12 cellular contexts compared by ENCODE assay signal in the genomic region with DNA sequence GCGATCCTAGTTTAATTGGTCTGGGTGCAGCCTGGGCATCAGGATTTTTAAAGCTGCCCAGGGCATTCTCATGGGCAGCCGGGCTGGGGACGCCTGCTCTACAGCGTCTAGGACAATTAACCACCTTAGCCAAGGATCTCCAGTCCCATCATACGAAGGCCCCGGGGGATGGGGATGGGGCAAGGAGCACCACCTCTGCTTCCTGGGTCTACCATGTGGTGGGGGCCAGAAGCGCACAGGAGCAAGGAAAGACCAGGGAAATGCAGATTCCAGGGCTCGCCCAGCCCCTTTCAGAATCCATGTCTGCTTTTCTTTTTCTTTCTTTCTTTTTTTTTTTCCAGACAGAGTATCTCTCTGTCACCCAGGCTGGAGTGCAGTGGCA.
DNase-seq lines count a peak whose midpoint lies in the region; ATAC-seq and TF ChIP-seq lines count a peak whose summit lies in the region.
"Had no signal": no experiment of that assay in that cellular context is flagged by ENCODE, and none has a peak within 500 bp of the region (broad histone marks: within the 10 kb centered on the region; RNA-seq: fewer than 3 reads in every experiment).

No MANE protein-coding gene starts in this region.

- peak overlapping the region; percentile 43 for H3K4me2 ChIP-seq in Loucy (ENCODE audit: low read depth, low read length, poor library complexity, severe bottlenecking)

- peak overlapping the region; percentile 19 to 49 for H3K27ac Mint-ChIP-seq in effector memory CD8-positive, alpha-beta T cell
- H3K27ac Mint-ChIP-seq: CD4-positive, alpha-beta T cell had no signal

- no peaks in the 10 kb centered on the region for H3F3A ChIP-seq in Loucy (ENCODE audit: low read depth)

- TF ChIP-seq CTCF in Loucy (conservative IDR thresholded peaks at IDR 0.05; ENCODE audit: low read length) = no peak

- no peaks in the 10 kb centered on the region for H3K79me2 ChIP-seq in Loucy (ENCODE audit: insufficient read depth, low read length)

- H3K4me3 ChIP-seq in Loucy (ENCODE audit: low read length, poor library complexity, severe bottlenecking) = peak overlapping the region; percentile 41
- no peak overlapping the region for H3K4me3 ChIP-seq in mucosa of stomach (ENCODE audit: low read length)
- H3K4me3 ChIP-seq: SJCRH30 had no signal

- DNase-seq in D341Med (ENCODE audit: low spot score) (peak; percentile 45), iPS-NIHi7 (ENCODE audit: extremely low spot score) (no peak), 8988T (no peak), NK-92 (lab: John Stamatoyannopoulos, UW; ENCODE audit: unreplicated experiment) (no peak), NCI-H1694 (lab: John Stamatoyannopoulos, UW) (no peak)
- DNase-seq in effector memory CD8-positive, alpha-beta T cell = no peak

- H3K9me3 Mint-ChIP-seq in effector memory CD8-positive, alpha-beta T cell = no peaks in the 10 kb centered on the region
- H3K9me3 Mint-ChIP-seq: CD4-positive, alpha-beta T cell; neural crest cell had no signal

- H3K9me3 ChIP-seq in Loucy (ENCODE audit: insufficient read depth, low read depth, low read length) (no peaks in the 10 kb centered on the region), mucosa of stomach (ENCODE audit: control insufficient read depth, low read length) (no peaks in the 10 kb centered on the region)
- H3K9me3 ChIP-seq: HAP-1, SJCRH30 had no signal

- H3K4me1 ChIP-seq in Loucy (ENCODE audit: insufficient read depth, low read length, poor library complexity, severe bottlenecking) (peaks cover 11% of the 10 kb centered on the region), mucosa of stomach (ENCODE audit: control insufficient read depth, insufficient read depth, low read length) (peaks cover 20% of the 10 kb centered on the region)
- H3K4me1 ChIP-seq: SJCRH30 had no signal

- H3K27me3 ChIP-seq in Loucy (ENCODE audit: insufficient read depth, low read length, poor library complexity, severe bottlenecking) (no peaks in the 10 kb centered on the region), mucosa of stomach (ENCODE audit: control insufficient read depth, insufficient read depth, low read length) (no peaks in the 10 kb centered on the region)
- H3K27me3 ChIP-seq: SJCRH30 had no signal

- no peaks in the 10 kb centered on the region for H3K36me3 ChIP-seq in Loucy (ENCODE audit: insufficient read depth, low read length)
- no peaks in the 10 kb centered on the region for H3K36me3 ChIP-seq in mucosa of stomach (ENCODE audit: control insufficient read depth, insufficient read depth, low read length)
- H3K36me3 ChIP-seq: HAP-1 had no signal

- no peaks in the 10 kb centered on the region for H3K9me2 ChIP-seq in Loucy (replicated peaks; ENCODE audit: low read depth, low read length)

- no peak for ATAC-seq in effector memory CD8-positive, alpha-beta T cell (replicated peaks)

- H3K36me3 Mint-ChIP-seq in effector memory CD8-positive, alpha-beta T cell (ENCODE audit: insufficient read depth) = peaks cover 3% of the 10 kb centered on the region

- H2AFZ ChIP-seq in Loucy (ENCODE audit: low read length) = no peak overlapping the region

- H3K27me3 Mint-ChIP-seq in effector memory CD8-positive, alpha-beta T cell = no peaks in the 10 kb centered on the region
- H3K27me3 Mint-ChIP-seq: CD4-positive, alpha-beta T cell had no signal

- H3K4me3 Mint-ChIP-seq in effector memory CD8-positive, alpha-beta T cell = peak overlapping the region in 1 of 2 donors; percentile 22
- H3K4me3 Mint-ChIP-seq: CD4-positive, alpha-beta T cell; neural crest cell had no signal

- peak overlapping the region; percentile 24 for H3K9ac ChIP-seq in Loucy (ENCODE audit: low read depth, low read length, poor library complexity, severe bottlenecking)
- H3K9ac ChIP-seq in mucosa of stomach (ENCODE audit: low read length) = peak overlapping the region; percentile 67

- H3K4me1 Mint-ChIP-seq in effector memory CD8-positive, alpha-beta T cell (ENCODE audit: low read depth in 2 of 2) = peaks cover 8% of the 10 kb centered on the region in 2 donors

- H4K20me1 ChIP-seq in Loucy (ENCODE audit: insufficient read depth, low read length, poor library complexity, severe bottlenecking) = no peaks in the 10 kb centered on the region
